Comparison of ENCODE assay signal across 1 cellular context in genomic region chr2:96618599-96619283, GRCh38.
TF ChIP-seq lines count a peak whose summit lies in the region.

No MANE protein-coding gene starts in this region.

TF ChIP-seq in K562, 482 proteins besides CTCF, POLR2A, EP300 and RAD21:
- no peak for TF ChIP-seq BCOR (IDR thresholded peaks at IDR 0.05)
- 0 out of 2 replicates have a peak, but pooled peaks have one; percentile 17 for TF ChIP-seq CEBPG (CRISPR knock-in tag; IDR thresholded peaks at IDR 0.05)
- TF ChIP-seq CEBPG (tag; conservative IDR thresholded peaks at IDR 0.05 in 1 of 2, IDR thresholded peaks at IDR 0.05 in 1 of 2), result peak; percentile 51 to 84
- TF ChIP-seq ARID1B (IDR thresholded peaks at IDR 0.05), result no peak
- TF ChIP-seq ELF4 (CRISPR knock-in tag; IDR thresholded peaks at IDR 0.05), result no peak
- no peak for TF ChIP-seq TAF9B (IDR thresholded peaks at IDR 0.05; ENCODE audit: partially characterized antibody)
- TF ChIP-seq ZNF263 (CRISPR knock-in tag; IDR thresholded peaks at IDR 0.05; ENCODE audit: borderline replicate concordance), result no peak
- 0 out of 2 replicates have a peak, but pooled peaks have one; percentile 11 for TF ChIP-seq CXXC5 (CRISPR knock-in tag; IDR thresholded peaks at IDR 0.05)
- 0 out of 2 replicates have a peak, but pooled peaks have one; percentile 28 for TF ChIP-seq ZNF589 (CRISPR knock-in tag; IDR thresholded peaks at IDR 0.05; ENCODE audit: low read depth)
- no peak for TF ChIP-seq ZNF398 (CRISPR knock-in tag; IDR thresholded peaks at IDR 0.05)
- TF ChIP-seq OTX1 (CRISPR knock-in tag; IDR thresholded peaks at IDR 0.05), result no peak
- TF ChIP-seq NRF1 (conservative IDR thresholded peaks at IDR 0.05 in 1 of 2, IDR thresholded peaks at IDR 0.05 in 1 of 2), result no peak
- TF ChIP-seq ZNF785 (CRISPR knock-in tag; IDR thresholded peaks at IDR 0.05), result no peak
- no peak for TF ChIP-seq SNAPC5 (CRISPR knock-in tag; IDR thresholded peaks at IDR 0.05)
TF ChIP-seq in K562: peak in this region for 3.
